Comparison of ENCODE assay signal across 9 cellular contexts in genomic region chr2:136212426-136213378, GRCh38.
DNase-seq lines count a peak whose midpoint lies in the region; ATAC-seq and TF ChIP-seq lines count a peak whose summit lies in the region.
"Had no signal": no experiment of that assay in that cellular context is flagged by ENCODE, and none has a peak within 500 bp of the region (broad histone marks: within the 10 kb centered on the region; RNA-seq: fewer than 3 reads in every experiment).

No MANE protein-coding gene starts in this region.

- intact Hi-C loops in mucosa of descending colon (cut with DNase I, micrococcal nuclease), result no loop called here

- H3K9me3 ChIP-seq in KOPT-K1 (ENCODE audit: insufficient read depth, low read length, poor library complexity, severe bottlenecking) (peaks cover 17% of the 10 kb centered on the region), mucosa of descending colon (no peaks in the 10 kb centered on the region)

- no peak overlapping the region for H3K4me3 Mint-ChIP-seq in progenitor cell of endocrine pancreas (ENCODE audit: low read depth)

- peaks cover 3% of the 10 kb centered on the region for H3K36me3 Mint-ChIP-seq in progenitor cell of endocrine pancreas (ENCODE audit: insufficient read depth)

- H3K27ac ChIP-seq in KOPT-K1 (ENCODE audit: low read depth, low read length, poor library complexity, severe bottlenecking) (peak overlapping the region; percentile 48), substantia nigra (ENCODE audit: low read depth, low read length, poor library complexity, severe bottlenecking) (no peak overlapping the region)
- H3K27ac ChIP-seq: 22Rv1 had no signal

- peaks cover 36% of the 10 kb centered on the region for H3K4me1 Mint-ChIP-seq in progenitor cell of endocrine pancreas (ENCODE audit: low read depth)

- no peak overlapping the region for H3K4me3 ChIP-seq in mucosa of descending colon

- H3K9me3 Mint-ChIP-seq in progenitor cell of endocrine pancreas (ENCODE audit: low read depth), result peaks cover 11% of the 10 kb centered on the region

- H3K27me3 Mint-ChIP-seq in progenitor cell of endocrine pancreas, result no peaks in the 10 kb centered on the region

- H3K36me3 ChIP-seq in KOPT-K1 (ENCODE audit: insufficient read depth, low read length) (no peaks in the 10 kb centered on the region), mucosa of descending colon (ENCODE audit: low read depth) (no peaks in the 10 kb centered on the region)

- H3K27ac Mint-ChIP-seq in progenitor cell of endocrine pancreas, result no peak overlapping the region

- TF ChIP-seq CTCF in mucosa of descending colon (IDR thresholded peaks at IDR 0.05) (no peak), progenitor cell of endocrine pancreas (IDR thresholded peaks at IDR 0.05; ENCODE audit: unreplicated experiment) (no peak)

- DNase-seq in activated CD4-positive, CD25-positive, alpha-beta regulatory T cell treated with anti-CD3 and anti-CD28 coated beads, Interleukin-2, amount 50 U/mL, for 16 hours (ENCODE audit: low read depth, low spot score), result peak; percentile 2
- no peak for DNase-seq in activated CD4-positive, CD25-positive, alpha-beta regulatory T cell treated with anti-CD3 and anti-CD28 coated beads, Interleukin-2, amount 50 U/mL, for 72 hours
- DNase-seq in mucosa of descending colon (no peak), substantia nigra (lab: John Stamatoyannopoulos, UW) (no peak), Ammon's horn (ENCODE audit: low spot score) (no peak), progenitor cell of endocrine pancreas (ENCODE audit: low spot score, unreplicated experiment) (no peak)

- peak; percentile 68 for ATAC-seq in GM21786 (IDR thresholded peaks at IDR 0.05; ENCODE audit: unreplicated experiment)
- peak; percentile 55 for ATAC-seq in mucosa of descending colon

- H3K4me1 ChIP-seq in mucosa of descending colon (ENCODE audit: low read depth), result no peaks in the 10 kb centered on the region
